2 cellular contexts compared by ENCODE assay signal in genomic region chr6:36563928-36564284, GRCh38.
TF ChIP-seq lines count a peak whose summit lies in the region.

No MANE protein-coding gene starts in this region.

TF ChIP-seq in GM23338, 12 proteins besides CTCF, POLR2A, EP300 and RAD21:
- TF ChIP-seq POLR2AphosphoS5 (IDR thresholded peaks at IDR 0.05; ENCODE audit: low read depth) (no peak), ZNF331 (CRISPR knock-in tag; IDR thresholded peaks at IDR 0.05; ENCODE audit: low read depth) (no peak), CREB1 (CRISPR knock-in tag; IDR thresholded peaks at IDR 0.05; ENCODE audit: low read depth) (no peak), ZNF462 (CRISPR knock-in tag; IDR thresholded peaks at IDR 0.05) (no peak), EZH2phosphoT487 (IDR thresholded peaks at IDR 0.05; ENCODE audit: unreplicated experiment) (no peak), NANOG (IDR thresholded peaks at IDR 0.05; ENCODE audit: borderline replicate concordance) (no peak), REST (IDR thresholded peaks at IDR 0.05; ENCODE audit: unreplicated experiment) (no peak), EZH2 (IDR thresholded peaks at IDR 0.05; ENCODE audit: low read depth, unreplicated experiment) (no peak), ZNF114 (CRISPR knock-in tag; IDR thresholded peaks at IDR 0.05) (no peak), ETS1 (IDR thresholded peaks at IDR 0.05) (no peak)

TF ChIP-seq in K562, 482 proteins besides CTCF, POLR2A, EP300 and RAD21:
- TF ChIP-seq ZNF347 (CRISPR knock-in tag; IDR thresholded peaks at IDR 0.05; ENCODE audit: low read depth) (no peak), NR3C1 (CRISPR knock-in tag; IDR thresholded peaks at IDR 0.05) (no peak), ELK3 (CRISPR knock-in tag; IDR thresholded peaks at IDR 0.05) (no peak), ELF1 (tag; IDR thresholded peaks at IDR 0.05) (no peak), NR0B1 (IDR thresholded peaks at IDR 0.05; ENCODE audit: partially characterized antibody) (no peak), GTF2A2 (tag; IDR thresholded peaks at IDR 0.05) (no peak), ZBTB26 (CRISPR knock-in tag; IDR thresholded peaks at IDR 0.05) (no peak), USF2 (CRISPR knock-in tag; IDR thresholded peaks at IDR 0.05) (no peak), MAX (CRISPR knock-in tag; IDR thresholded peaks at IDR 0.05) (no peak), SP1 (CRISPR knock-in tag; IDR thresholded peaks at IDR 0.05) (no peak), ESRRA (IDR thresholded peaks at IDR 0.05; ENCODE audit: borderline replicate concordance, low read depth) (no peak), HDGF (IDR thresholded peaks at IDR 0.05) (no peak), MCM7 (IDR thresholded peaks at IDR 0.05) (no peak), ZNF24 (IDR thresholded peaks at IDR 0.05) (no peak), FOXJ2 (tag; IDR thresholded peaks at IDR 0.05) (no peak), MEIS2 (IDR thresholded peaks at IDR 0.05; ENCODE audit: partially characterized antibody) (no peak), NR1H2 (CRISPR knock-in tag; IDR thresholded peaks at IDR 0.05) (no peak), MCM2 (IDR thresholded peaks at IDR 0.05; ENCODE audit: low read depth) (no peak), ZFP30 (CRISPR knock-in tag; IDR thresholded peaks at IDR 0.05; ENCODE audit: borderline replicate concordance) (no peak)
